Comparison of ENCODE assay signal across 20 cellular contexts in the genomic region with DNA sequence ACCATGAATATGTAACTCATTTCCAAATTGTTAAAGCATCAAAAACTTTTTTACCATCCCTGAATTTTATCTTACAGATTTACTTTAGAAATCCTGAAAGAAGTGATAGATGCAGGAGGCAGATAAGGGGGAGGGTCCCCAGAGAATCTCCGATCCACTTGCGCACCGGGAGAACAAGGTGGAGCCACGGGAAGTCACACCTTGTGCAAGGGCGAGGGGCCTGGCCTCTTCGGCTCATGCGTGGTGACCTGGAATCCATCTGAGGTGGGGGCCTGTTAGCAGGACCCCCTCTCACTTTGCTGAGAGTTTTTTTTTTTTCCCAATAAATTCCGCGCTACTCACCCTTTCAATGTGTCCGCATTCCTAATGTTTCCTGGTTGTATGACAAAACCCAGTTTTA.
A peak's percentile ranks its signal among the peaks of the same experiment; 100 is the strongest.
DNase-seq lines count a peak whose midpoint lies in the region; ATAC-seq and TF ChIP-seq lines count a peak whose summit lies in the region.
"Had no signal": no experiment of that assay in that cellular context is flagged by ENCODE, and none has a peak within 500 bp of the region (broad histone marks: within the 10 kb centered on the region; RNA-seq: fewer than 3 reads in every experiment).

No MANE protein-coding gene starts in this region.

- CTCF ChIA-PET in WTC11 (lab: Charles Lee), result no interaction called here

- peak overlapping the region; percentile 53 to 90 (median 75); a peak in 21 of 22 replicates for H3K4me2 ChIP-seq in BLaER1 treated with 17β-estradiol and CSF1 and Interleukin-3, amounts not matched to agents 10 nM and 100 nM
- H3K4me2 ChIP-seq in mesendoderm (ENCODE audit: low read length), result no peak overlapping the region
- no peak overlapping the region for H3K4me2 ChIP-seq in osteoblast (ENCODE audit: insufficient read depth, low read length)
- H3K4me2 ChIP-seq: A549 had no signal

- H3K27ac Mint-ChIP-seq in WTC11, result peak overlapping the region; percentile 72; the same call in 1 of the 2 replicates
- H3K27ac Mint-ChIP-seq: CD4-positive, CD25-positive, alpha-beta regulatory T cell; CD8-positive, alpha-beta T cell; HFFc6 had no signal

- TF ChIP-seq CTCF in WTC11 (IDR thresholded peaks at IDR 0.05), result no peak
- no peak for TF ChIP-seq CTCF in osteoblast (IDR thresholded peaks at IDR 0.05; ENCODE audit: extremely low read depth, low read depth, low read length)

- no peak overlapping the region for H3K4me3 ChIP-seq in BLaER1 treated with 17β-estradiol and CSF1 and Interleukin-3, amounts not matched to agents 10 nM and 100 nM
- H3K4me3 ChIP-seq in mesendoderm (ENCODE audit: low read length), result no peak overlapping the region
- H3K4me3 ChIP-seq in osteoblast (ENCODE audit: insufficient read depth, low read length), result no peak overlapping the region
- H3K4me3 ChIP-seq: A549, GM23248, HAP-1 had no signal

- H4K20me1 ChIP-seq in BLaER1 treated with 17β-estradiol and CSF1 and Interleukin-3, amounts not matched to agents 10 nM and 100 nM, result no peaks in the 10 kb centered on the region
- no peaks in the 10 kb centered on the region for H4K20me1 ChIP-seq in osteoblast (ENCODE audit: insufficient read depth, low read length)

- H3K36me3 ChIP-seq in BLaER1 treated with 17β-estradiol and CSF1 and Interleukin-3, amounts not matched to agents 10 nM and 100 nM, result no peaks in the 10 kb centered on the region
- H3K36me3 ChIP-seq in mesendoderm (ENCODE audit: control insufficient read depth, insufficient read depth, low read length), result no peaks in the 10 kb centered on the region
- H3K36me3 ChIP-seq in osteoblast (ENCODE audit: insufficient read depth, low read length), result no peaks in the 10 kb centered on the region
- H3K36me3 ChIP-seq: BE2C, HAP-1 had no signal

- no peaks in the 10 kb centered on the region for H3K9me3 Mint-ChIP-seq in WTC11
- H3K9me3 Mint-ChIP-seq: CD8-positive, alpha-beta T cell; HFFc6 had no signal

- no peaks in the 10 kb centered on the region for H3K79me1 ChIP-seq in mesendoderm (ENCODE audit: low read length)

- no peak overlapping the region for H2AK5ac ChIP-seq in mesendoderm (ENCODE audit: low read length)

- H3K4me1 ChIP-seq in BLaER1 treated with 17β-estradiol and CSF1 and Interleukin-3, amounts not matched to agents 10 nM and 100 nM, result peaks cover 27 to 82% (median 77%) of the 10 kb centered on the region in 10 experiments
- H3K4me1 ChIP-seq in mesendoderm (ENCODE audit: control insufficient read depth, low read depth, low read length) (peaks cover 12% of the 10 kb centered on the region), osteoblast (ENCODE audit: insufficient read depth, low read length) (peaks cover 14% of the 10 kb centered on the region)
- H3K4me1 ChIP-seq: BE2C, Caco-2, HAP-1 had no signal

- no peak overlapping the region for H4K8ac ChIP-seq in mesendoderm (ENCODE audit: low read depth, low read length)

- no peak overlapping the region for H3K4me3 Mint-ChIP-seq in WTC11
- H3K4me3 Mint-ChIP-seq: CD4-positive, CD25-positive, alpha-beta regulatory T cell; CD8-positive, alpha-beta T cell; HFFc6 had no signal

- H3K23ac ChIP-seq in mesendoderm (ENCODE audit: low read length), result no peak overlapping the region

- no peak overlapping the region for H3K4ac ChIP-seq in mesendoderm (ENCODE audit: low read depth, low read length)

- no peak overlapping the region for H3K18ac ChIP-seq in mesendoderm (ENCODE audit: low read length)

- POLR2A ChIA-PET in WTC11 (lab: Charles Lee), result no interaction called here

- no CpG with 5 or more reads among the region's 10 CpGs for WGBS in mesendoderm (ENCODE audit: extremely low coverage, insufficient coverage, low lambda C conversion rate)

- no peak overlapping the region for H2BK5ac ChIP-seq in mesendoderm (ENCODE audit: low read length)

- peak overlapping the region in 6 of 11 experiments; percentile 11 to 41 (median 27); a peak in 5 of 22 replicates for H3K9ac ChIP-seq in BLaER1 treated with 17β-estradiol and CSF1 and Interleukin-3, amounts not matched to agents 10 nM and 100 nM
- H3K9ac ChIP-seq in mesendoderm (ENCODE audit: low read length), result no peak overlapping the region
- H3K9ac ChIP-seq: GM23248 had no signal

- no peaks in the 10 kb centered on the region; the same call in 1 of the 2 replicates for H3K27me3 Mint-ChIP-seq in WTC11 (ENCODE audit: low read depth)
- H3K27me3 Mint-ChIP-seq: CD4-positive, CD25-positive, alpha-beta regulatory T cell had no signal

- H3K36me3 Mint-ChIP-seq in WTC11, result no peaks in the 10 kb centered on the region
- H3K36me3 Mint-ChIP-seq: CD4-positive, CD25-positive, alpha-beta regulatory T cell; CD8-positive, alpha-beta T cell had no signal

- ATAC-seq in WTC11 (no peak), GM18502 (IDR thresholded peaks at IDR 0.05; ENCODE audit: poor library complexity, unreplicated experiment) (no peak)
- ATAC-seq: A549; CD8-positive, alpha-beta T cell had no signal

- no peak overlapping the region for H3K56ac ChIP-seq in mesendoderm (ENCODE audit: low read length)

- H2BK120ac ChIP-seq in mesendoderm (ENCODE audit: low read depth, low read length), result no peak overlapping the region

- peaks cover 2% of the 10 kb centered on the region; the same call in 1 of the 2 replicates for H3K4me1 Mint-ChIP-seq in WTC11
- H3K4me1 Mint-ChIP-seq: CD4-positive, CD25-positive, alpha-beta regulatory T cell had no signal

- no peak overlapping the region for H2BK15ac ChIP-seq in mesendoderm (replicated peaks; ENCODE audit: low read depth)

- DNase-seq in WTC11 (ENCODE audit: low spot score) (no peak), mesendoderm (peak; percentile 50), osteoblast (ENCODE audit: insufficient read length, low spot score, missing footprints) (no peak), pons (ENCODE audit: low spot score) (no peak)
- DNase-seq: 8988T; ACHN; AML-193; BE2C; Caco-2; CD4-positive, CD25-positive, alpha-beta regulatory T cell; CD8-positive, alpha-beta T cell; DMS153; DND-41; GM23248; HFFc6 had no signal

- H2AFZ ChIP-seq in osteoblast (ENCODE audit: low read length), result no peak overlapping the region
- H2AFZ ChIP-seq: GM23248 had no signal

- H3K27me3 ChIP-seq in BLaER1 treated with 17β-estradiol and CSF1 and Interleukin-3, amounts not matched to agents 10 nM and 100 nM, result no peaks in the 10 kb centered on the region
- H3K27me3 ChIP-seq in mesendoderm (ENCODE audit: insufficient read depth, low read length, poor library complexity) (no peaks in the 10 kb centered on the region), osteoblast (ENCODE audit: insufficient read depth, low read length) (peaks cover 12% of the 10 kb centered on the region)
- H3K27me3 ChIP-seq: BE2C had no signal

- H3K79me2 ChIP-seq in mesendoderm (ENCODE audit: control insufficient read depth, insufficient read depth, low read length), result no peaks in the 10 kb centered on the region
- no peaks in the 10 kb centered on the region for H3K79me2 ChIP-seq in osteoblast (ENCODE audit: insufficient read depth, low read length)

- peaks cover 0 to 23% (median 15%) of the 10 kb centered on the region in 11 experiments; a peak in 20 of 22 replicates for H3K9me3 ChIP-seq in BLaER1 treated with 17β-estradiol and CSF1 and Interleukin-3, amounts not matched to agents 10 nM and 100 nM (replicated peaks in 1 of 11)
- no peaks in the 10 kb centered on the region for H3K9me3 ChIP-seq in osteoblast (ENCODE audit: low read depth, low read length)
- H3K9me3 ChIP-seq: A549, BE2C, Caco-2, HAP-1 had no signal

- H3K27ac ChIP-seq in BLaER1 treated with 17β-estradiol and CSF1 and Interleukin-3, amounts not matched to agents 10 nM and 100 nM, result peak overlapping the region in 6 of 11 experiments; percentile 56 to 81 (median 74); a peak in 11 of 22 replicates
- H3K27ac ChIP-seq in mesendoderm (ENCODE audit: low read depth, low read length) (no peak overlapping the region), osteoblast (ENCODE audit: low read depth, low read length) (no peak overlapping the region)
- H3K27ac ChIP-seq: A549, C4-2B, GM23248 had no signal

- no peak overlapping the region for H4K5ac ChIP-seq in mesendoderm (ENCODE audit: low read length)

TF ChIP-seq in WTC11, 78 proteins besides CTCF, POLR2A, EP300 and RAD21 (continues in another document):
- TF ChIP-seq ARID4B (CRISPR knock-in tag; IDR thresholded peaks at IDR 0.05; ENCODE audit: borderline replicate concordance), result no peak
- TF ChIP-seq IRF2 (CRISPR knock-in tag; IDR thresholded peaks at IDR 0.05; ENCODE audit: borderline replicate concordance, low read depth), result no peak
- TF ChIP-seq GABPB1 (CRISPR knock-in tag; IDR thresholded peaks at IDR 0.05), result no peak
- no peak for TF ChIP-seq ZNF317 (CRISPR knock-in tag; IDR thresholded peaks at IDR 0.05; ENCODE audit: borderline replicate concordance, low read depth)
- TF ChIP-seq RELA (CRISPR knock-in tag; IDR thresholded peaks at IDR 0.05; ENCODE audit: borderline replicate concordance), result no peak
- no peak for TF ChIP-seq MXD4 (CRISPR knock-in tag; IDR thresholded peaks at IDR 0.05; ENCODE audit: borderline replicate concordance)

Comparison
In these comparisons a context has a peak if more than half of its experiments do, and no peak if none do; other contexts are left out.
1. H3K27ac ChIP-seq: peak in BLaER1 treated with 17β-estradiol and CSF1 and Interleukin-3, amounts not matched to agents 10 nM and 100 nM (6 of 11); none in mesendoderm (single experiment) and osteoblast (single experiment).
2. H3K4me2 ChIP-seq: peak in BLaER1 treated with 17β-estradiol and CSF1 and Interleukin-3, amounts not matched to agents 10 nM and 100 nM (11 of 11); none in mesendoderm (single experiment) and osteoblast (single experiment).